27 cellular contexts compared by ENCODE assay signal in the genomic region with DNA sequence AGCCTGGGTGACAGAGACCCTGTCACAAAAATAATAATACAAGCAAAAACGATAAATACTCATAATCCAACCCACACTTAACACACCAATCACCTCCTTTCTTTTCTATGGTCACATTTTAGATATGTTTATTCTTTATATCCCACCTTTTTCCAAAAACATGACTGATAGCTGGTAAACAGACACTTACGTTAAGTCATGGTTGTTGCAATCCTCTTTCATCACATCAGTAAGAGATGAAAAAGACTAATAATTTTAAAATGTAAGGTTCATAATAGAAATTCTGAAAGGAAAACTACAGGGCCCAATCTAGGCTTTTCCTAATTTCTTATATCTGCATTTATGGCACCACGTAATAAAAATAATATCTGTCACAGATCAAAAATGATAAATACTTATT. TPM values are rescaled to one million over a fixed set of nuclear protein-coding genes. Genes with fewer than 3 reads are reported as not detected.
DNase-seq lines count a peak whose midpoint lies in the region; ATAC-seq and TF ChIP-seq lines count a peak whose summit lies in the region.
"Had no signal": no experiment of that assay in that cellular context is flagged by ENCODE, and none has a peak within 500 bp of the region (broad histone marks: within the 10 kb centered on the region; RNA-seq: fewer than 3 reads in every experiment).

No MANE protein-coding gene starts in this region.

- ATAC-seq in CD4-positive, alpha-beta T cell (ENCODE audit: poor library complexity) = no peak
- no peak for ATAC-seq in central memory CD8-positive, alpha-beta T cell (replicated peaks; ENCODE audit: extremely low read depth, poor library complexity, severe bottlenecking)
- no peak for ATAC-seq in GM21717 (IDR thresholded peaks at IDR 0.05; ENCODE audit: unreplicated experiment)
- ATAC-seq: heart right ventricle, right lobe of liver had no signal

- no peaks in the 10 kb centered on the region for H3K9me3 Mint-ChIP-seq in CD4-positive, alpha-beta T cell
- H3K9me3 Mint-ChIP-seq in central memory CD8-positive, alpha-beta T cell = no peaks in the 10 kb centered on the region
- peaks cover 5% of the 10 kb centered on the region for H3K9me3 Mint-ChIP-seq in activated CD4-positive, alpha-beta memory T cell treated with anti-CD3 and anti-CD28 coated beads for 36 hours
- H3K9me3 Mint-ChIP-seq: CD4-positive, alpha-beta memory T cell; dendritic cell treated with granulocyte-macrophage colony-stimulating factor and Interleukin-4, amounts not matched to agents 40 ng/mL and 50 ng/mL, for 4 days; naive B cell had no signal

- no peaks in the 10 kb centered on the region for H3K27me3 Mint-ChIP-seq in CD4-positive, alpha-beta T cell
- no peaks in the 10 kb centered on the region for H3K27me3 Mint-ChIP-seq in central memory CD8-positive, alpha-beta T cell
- H3K27me3 Mint-ChIP-seq in activated CD4-positive, alpha-beta memory T cell treated with anti-CD3 and anti-CD28 coated beads for 36 hours = no peaks in the 10 kb centered on the region
- H3K27me3 Mint-ChIP-seq: activated naive CD8-positive, alpha-beta T cell treated with anti-CD3 and anti-CD28 coated beads, Interleukin-2, amount 10 ng/mL, durations not matched to agents 7 days and 5 days; CD4-positive, alpha-beta memory T cell; dendritic cell treated with granulocyte-macrophage colony-stimulating factor and Interleukin-4, amounts not matched to agents 40 ng/mL and 50 ng/mL, for 4 days; naive B cell had no signal

- peaks cover 23% of the 10 kb centered on the region for H3K36me3 Mint-ChIP-seq in CD4-positive, alpha-beta T cell (ENCODE audit: low read depth)
- peaks cover 20% of the 10 kb centered on the region for H3K36me3 Mint-ChIP-seq in central memory CD8-positive, alpha-beta T cell (ENCODE audit: insufficient read depth)
- peaks cover 6% of the 10 kb centered on the region for H3K36me3 Mint-ChIP-seq in activated CD4-positive, alpha-beta memory T cell treated with anti-CD3 and anti-CD28 coated beads for 36 hours
- H3K36me3 Mint-ChIP-seq: naive B cell had no signal

- H3K4me3 ChIP-seq in Loucy (ENCODE audit: low read length, poor library complexity, severe bottlenecking) (no peak overlapping the region), osteoblast (ENCODE audit: insufficient read depth, low read length) (no peak overlapping the region)
- H3K4me3 ChIP-seq: heart right ventricle, prostate gland, right lobe of liver, tibial nerve had no signal

- peak overlapping the region; percentile 61 for H3K27ac Mint-ChIP-seq in CD4-positive, alpha-beta T cell
- H3K27ac Mint-ChIP-seq in central memory CD8-positive, alpha-beta T cell (ENCODE audit: low read depth) = peak overlapping the region; percentile 32
- no peak overlapping the region for H3K27ac Mint-ChIP-seq in activated CD4-positive, alpha-beta memory T cell treated with anti-CD3 and anti-CD28 coated beads for 36 hours
- H3K27ac Mint-ChIP-seq: activated naive CD8-positive, alpha-beta T cell treated with anti-CD3 and anti-CD28 coated beads, Interleukin-2, amount 10 ng/mL, durations not matched to agents 7 days and 5 days; dendritic cell treated with granulocyte-macrophage colony-stimulating factor and Interleukin-4, amounts not matched to agents 40 ng/mL and 50 ng/mL, for 4 days; naive B cell had no signal

- H3F3A ChIP-seq in Loucy (ENCODE audit: low read depth) = no peaks in the 10 kb centered on the region

- H3K4me3 Mint-ChIP-seq in CD4-positive, alpha-beta T cell = no peak overlapping the region
- no peak overlapping the region for H3K4me3 Mint-ChIP-seq in central memory CD8-positive, alpha-beta T cell
- H3K4me3 Mint-ChIP-seq in activated CD4-positive, alpha-beta memory T cell treated with anti-CD3 and anti-CD28 coated beads for 36 hours = no peak overlapping the region
- H3K4me3 Mint-ChIP-seq: activated naive CD8-positive, alpha-beta T cell treated with anti-CD3 and anti-CD28 coated beads, Interleukin-2, amount 10 ng/mL, durations not matched to agents 7 days and 5 days; dendritic cell treated with granulocyte-macrophage colony-stimulating factor and Interleukin-4, amounts not matched to agents 40 ng/mL and 50 ng/mL, for 4 days; naive B cell had no signal

- H2AFZ ChIP-seq in Loucy (ENCODE audit: low read length) (no peak overlapping the region), osteoblast (ENCODE audit: low read length) (no peak overlapping the region)

- intact Hi-C loops in CD4-positive, alpha-beta T cell (cut with DNase I, micrococcal nuclease) = loop anchor here in 1 of 2 experiments (5.0 kb wide), 1 partner anchor 85 kb away; no protein-coding TSS in a partner anchor
- intact Hi-C loops in activated CD4-positive, alpha-beta memory T cell treated with anti-CD3 and anti-CD28 coated beads for 36 hours (cut with micrococcal nuclease) = no loop called here

- no peaks in the 10 kb centered on the region for H3K27me3 ChIP-seq in CD4-positive, alpha-beta T cell (ENCODE audit: control insufficient read depth, insufficient read depth, low read length)
- no peaks in the 10 kb centered on the region for H3K27me3 ChIP-seq in Loucy (ENCODE audit: insufficient read depth, low read length, poor library complexity, severe bottlenecking)
- no peaks in the 10 kb centered on the region for H3K27me3 ChIP-seq in osteoblast (ENCODE audit: insufficient read depth, low read length)
- H3K27me3 ChIP-seq: heart right ventricle, right lobe of liver, tibial nerve had no signal

- H3K4me2 ChIP-seq in Loucy (ENCODE audit: low read depth, low read length, poor library complexity, severe bottlenecking) = peak overlapping the region; percentile 2
- peak overlapping the region; percentile 15 for H3K4me2 ChIP-seq in osteoblast (ENCODE audit: insufficient read depth, low read length)

- H3K4me1 ChIP-seq in Loucy (ENCODE audit: insufficient read depth, low read length, poor library complexity, severe bottlenecking) (peaks cover 29% of the 10 kb centered on the region), osteoblast (ENCODE audit: insufficient read depth, low read length) (peaks cover 64% of the 10 kb centered on the region)
- H3K4me1 ChIP-seq: prostate gland had no signal

- no peak overlapping the region for H3K9ac ChIP-seq in Loucy (ENCODE audit: low read depth, low read length, poor library complexity, severe bottlenecking)
- H3K9ac ChIP-seq: SK-N-SH had no signal

- H3K9me2 ChIP-seq in Loucy (replicated peaks; ENCODE audit: low read depth, low read length) = no peaks in the 10 kb centered on the region
- H3K9me2 ChIP-seq: SK-N-SH had no signal

- no peak for DNase-seq in CD4-positive, alpha-beta T cell
- DNase-seq in central memory CD8-positive, alpha-beta T cell (ENCODE audit: low spot score in 2 of 2) = no peak
- DNase-seq in osteoblast (ENCODE audit: insufficient read length, low spot score, missing footprints) (no peak), C1 segment of cervical spinal cord (lab: John Stamatoyannopoulos, UW) (no peak)
- DNase-seq in activated CD4-positive, alpha-beta memory T cell treated with anti-CD3 and anti-CD28 coated beads for 36 hours = no peak
- DNase-seq: activated CD4-positive, alpha-beta T cell treated with anti-CD3 and anti-CD28 coated beads for 1 hour; activated CD8-positive, alpha-beta memory T cell treated with anti-CD3 and anti-CD28 coated beads for 24 hours; activated effector memory CD4-positive, alpha-beta T cell treated with Interleukin-2 at 50 U/mL for 16 hours; activated naive CD8-positive, alpha-beta T cell treated with anti-CD3 and anti-CD28 coated beads, Interleukin-2, amount 10 ng/mL, durations not matched to agents 7 days and 5 days; activated T-cell treated with anti-CD3 and anti-CD28 coated beads for 4 hours; CD4-positive, alpha-beta memory T cell; heart right ventricle; KG1; midbrain; MM.1S; naive B cell; NCI-H1105 treated with DMSO at 0.1 percent for 48 hours; NCI-H187 treated with DMSO at 0.1 percent for 48 hours; NCI-H2171; right lobe of liver; SK-N-SH; T-helper 2 cell had no signal

- H3K36me3 ChIP-seq in Loucy (ENCODE audit: insufficient read depth, low read length) (peaks cover 17% of the 10 kb centered on the region), osteoblast (ENCODE audit: insufficient read depth, low read length) (peaks cover 17% of the 10 kb centered on the region)
- H3K36me3 ChIP-seq: prostate gland, right lobe of liver had no signal

- H3K27ac ChIP-seq in CD4-positive, alpha-beta T cell (ENCODE audit: low read depth, low read length) = no peak overlapping the region
- H3K27ac ChIP-seq in osteoblast (ENCODE audit: low read depth, low read length) = peak overlapping the region; percentile 40
- H3K27ac ChIP-seq: heart right ventricle, prostate gland, right lobe of liver, tibial nerve had no signal

- peaks cover 86% of the 10 kb centered on the region for H4K20me1 ChIP-seq in Loucy (ENCODE audit: insufficient read depth, low read length, poor library complexity, severe bottlenecking)
- H4K20me1 ChIP-seq in osteoblast (ENCODE audit: insufficient read depth, low read length) = peaks cover 49% of the 10 kb centered on the region

- H3K79me2 ChIP-seq in Loucy (ENCODE audit: insufficient read depth, low read length) (peaks cover 98% of the 10 kb centered on the region), osteoblast (ENCODE audit: insufficient read depth, low read length) (peaks cover 97% of the 10 kb centered on the region)

- peaks cover 66% of the 10 kb centered on the region for H3K4me1 Mint-ChIP-seq in CD4-positive, alpha-beta T cell (ENCODE audit: low read depth)
- peaks cover 54% of the 10 kb centered on the region for H3K4me1 Mint-ChIP-seq in central memory CD8-positive, alpha-beta T cell
- peaks cover 37% of the 10 kb centered on the region for H3K4me1 Mint-ChIP-seq in activated CD4-positive, alpha-beta memory T cell treated with anti-CD3 and anti-CD28 coated beads for 36 hours (ENCODE audit: low read depth)

- no peak for TF ChIP-seq CTCF in CD4-positive, alpha-beta T cell (IDR thresholded peaks at IDR 0.05)
- TF ChIP-seq CTCF in Loucy (conservative IDR thresholded peaks at IDR 0.05; ENCODE audit: low read length) (no peak), osteoblast (IDR thresholded peaks at IDR 0.05; ENCODE audit: extremely low read depth, low read depth, low read length) (no peak)

- CTCF ChIA-PET in CD4-positive, alpha-beta T cell (lab: Charles Lee) = no interaction called here
- CTCF ChIA-PET in activated CD4-positive, alpha-beta memory T cell treated with anti-CD3 and anti-CD28 coated beads for 36 hours (lab: Charles Lee) = interaction anchor here (3.5 to 7.6 kb wide), 2 partner anchors 17 to 232 kb away, joined by 18 to 94 read pairs; no protein-coding TSS in a partner anchor

- POLR2A ChIA-PET in CD4-positive, alpha-beta T cell (lab: Charles Lee) = no interaction called here
- POLR2A ChIA-PET in activated CD4-positive, alpha-beta memory T cell treated with anti-CD3 and anti-CD28 coated beads for 36 hours (lab: Charles Lee) = no interaction called here

- no peaks in the 10 kb centered on the region for H3K9me3 ChIP-seq in CD4-positive, alpha-beta T cell (ENCODE audit: control insufficient read depth, low read length)
- H3K9me3 ChIP-seq in Loucy (ENCODE audit: insufficient read depth, low read depth, low read length) (0 out of 2 replicates have a peak, but pooled peaks cover 4% of the 10 kb centered on the region), osteoblast (ENCODE audit: low read depth, low read length) (no peaks in the 10 kb centered on the region)
- H3K9me3 ChIP-seq: prostate gland, right lobe of liver had no signal

RNA-seq across cellular contexts. Expression of gene SMURF2, which starts 10.2 kb away (rescaled TPM):
- total RNA-seq in CD4-positive, alpha-beta T cell = 10 to 100 TPM; 28.0 to 29.7 TPM
- 90.5 and 115 TPM in 2 replicates for total RNA-seq in osteoblast
- 10 to 100 TPM; 11.5 to 12.1 TPM for total RNA-seq in activated CD4-positive, alpha-beta memory T cell treated with anti-CD3 and anti-CD28 coated beads for 36 hours
